In the genomic region with DNA sequence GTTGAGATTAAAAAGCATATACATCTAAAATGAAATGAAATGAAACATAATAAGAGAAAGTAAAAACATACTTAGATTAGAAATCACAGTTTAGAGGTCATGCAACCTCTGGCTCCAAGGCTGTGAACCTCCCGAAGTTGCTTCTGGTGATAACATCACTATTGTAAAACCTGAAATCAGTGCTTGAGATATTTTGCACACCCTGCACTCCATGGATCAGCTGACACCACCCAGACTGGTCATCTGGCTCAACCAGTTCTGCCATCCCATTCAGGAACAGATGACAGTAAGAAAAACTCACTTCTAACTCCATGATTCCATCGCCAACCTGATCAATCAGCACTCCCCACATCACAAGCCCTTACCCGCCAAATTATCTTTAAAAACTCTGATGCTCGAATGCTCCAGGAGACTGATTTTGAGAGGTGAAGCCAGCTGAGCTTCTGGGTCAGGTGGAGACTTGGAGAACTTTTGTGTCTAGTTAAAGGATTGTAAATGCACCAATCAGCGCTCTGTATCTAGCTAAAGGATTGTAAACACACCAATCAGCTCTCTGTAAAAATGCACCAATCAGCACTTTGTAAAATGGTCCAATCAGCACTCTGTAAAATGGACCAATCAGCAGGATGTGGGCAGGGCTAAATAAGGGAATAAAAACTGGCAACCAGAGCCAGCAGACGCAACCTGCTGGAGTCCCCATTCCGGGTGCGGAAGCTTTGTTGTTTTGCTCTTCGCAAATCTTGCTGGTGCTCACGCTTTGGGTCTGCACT, we compare ENCODE assay signal across 2 cellular contexts.
TF ChIP-seq lines count a peak whose summit lies in the region.

No MANE protein-coding gene starts in this region.

TF ChIP-seq in GM23338, 12 proteins besides CTCF, POLR2A, EP300 and RAD21:
- TF ChIP-seq ZNF331 (CRISPR knock-in tag; IDR thresholded peaks at IDR 0.05; ENCODE audit: low read depth) (no peak), NANOG (IDR thresholded peaks at IDR 0.05; ENCODE audit: borderline replicate concordance) (no peak), CREB1 (CRISPR knock-in tag; IDR thresholded peaks at IDR 0.05; ENCODE audit: low read depth) (no peak)
- TF ChIP-seq, protein P1, sequence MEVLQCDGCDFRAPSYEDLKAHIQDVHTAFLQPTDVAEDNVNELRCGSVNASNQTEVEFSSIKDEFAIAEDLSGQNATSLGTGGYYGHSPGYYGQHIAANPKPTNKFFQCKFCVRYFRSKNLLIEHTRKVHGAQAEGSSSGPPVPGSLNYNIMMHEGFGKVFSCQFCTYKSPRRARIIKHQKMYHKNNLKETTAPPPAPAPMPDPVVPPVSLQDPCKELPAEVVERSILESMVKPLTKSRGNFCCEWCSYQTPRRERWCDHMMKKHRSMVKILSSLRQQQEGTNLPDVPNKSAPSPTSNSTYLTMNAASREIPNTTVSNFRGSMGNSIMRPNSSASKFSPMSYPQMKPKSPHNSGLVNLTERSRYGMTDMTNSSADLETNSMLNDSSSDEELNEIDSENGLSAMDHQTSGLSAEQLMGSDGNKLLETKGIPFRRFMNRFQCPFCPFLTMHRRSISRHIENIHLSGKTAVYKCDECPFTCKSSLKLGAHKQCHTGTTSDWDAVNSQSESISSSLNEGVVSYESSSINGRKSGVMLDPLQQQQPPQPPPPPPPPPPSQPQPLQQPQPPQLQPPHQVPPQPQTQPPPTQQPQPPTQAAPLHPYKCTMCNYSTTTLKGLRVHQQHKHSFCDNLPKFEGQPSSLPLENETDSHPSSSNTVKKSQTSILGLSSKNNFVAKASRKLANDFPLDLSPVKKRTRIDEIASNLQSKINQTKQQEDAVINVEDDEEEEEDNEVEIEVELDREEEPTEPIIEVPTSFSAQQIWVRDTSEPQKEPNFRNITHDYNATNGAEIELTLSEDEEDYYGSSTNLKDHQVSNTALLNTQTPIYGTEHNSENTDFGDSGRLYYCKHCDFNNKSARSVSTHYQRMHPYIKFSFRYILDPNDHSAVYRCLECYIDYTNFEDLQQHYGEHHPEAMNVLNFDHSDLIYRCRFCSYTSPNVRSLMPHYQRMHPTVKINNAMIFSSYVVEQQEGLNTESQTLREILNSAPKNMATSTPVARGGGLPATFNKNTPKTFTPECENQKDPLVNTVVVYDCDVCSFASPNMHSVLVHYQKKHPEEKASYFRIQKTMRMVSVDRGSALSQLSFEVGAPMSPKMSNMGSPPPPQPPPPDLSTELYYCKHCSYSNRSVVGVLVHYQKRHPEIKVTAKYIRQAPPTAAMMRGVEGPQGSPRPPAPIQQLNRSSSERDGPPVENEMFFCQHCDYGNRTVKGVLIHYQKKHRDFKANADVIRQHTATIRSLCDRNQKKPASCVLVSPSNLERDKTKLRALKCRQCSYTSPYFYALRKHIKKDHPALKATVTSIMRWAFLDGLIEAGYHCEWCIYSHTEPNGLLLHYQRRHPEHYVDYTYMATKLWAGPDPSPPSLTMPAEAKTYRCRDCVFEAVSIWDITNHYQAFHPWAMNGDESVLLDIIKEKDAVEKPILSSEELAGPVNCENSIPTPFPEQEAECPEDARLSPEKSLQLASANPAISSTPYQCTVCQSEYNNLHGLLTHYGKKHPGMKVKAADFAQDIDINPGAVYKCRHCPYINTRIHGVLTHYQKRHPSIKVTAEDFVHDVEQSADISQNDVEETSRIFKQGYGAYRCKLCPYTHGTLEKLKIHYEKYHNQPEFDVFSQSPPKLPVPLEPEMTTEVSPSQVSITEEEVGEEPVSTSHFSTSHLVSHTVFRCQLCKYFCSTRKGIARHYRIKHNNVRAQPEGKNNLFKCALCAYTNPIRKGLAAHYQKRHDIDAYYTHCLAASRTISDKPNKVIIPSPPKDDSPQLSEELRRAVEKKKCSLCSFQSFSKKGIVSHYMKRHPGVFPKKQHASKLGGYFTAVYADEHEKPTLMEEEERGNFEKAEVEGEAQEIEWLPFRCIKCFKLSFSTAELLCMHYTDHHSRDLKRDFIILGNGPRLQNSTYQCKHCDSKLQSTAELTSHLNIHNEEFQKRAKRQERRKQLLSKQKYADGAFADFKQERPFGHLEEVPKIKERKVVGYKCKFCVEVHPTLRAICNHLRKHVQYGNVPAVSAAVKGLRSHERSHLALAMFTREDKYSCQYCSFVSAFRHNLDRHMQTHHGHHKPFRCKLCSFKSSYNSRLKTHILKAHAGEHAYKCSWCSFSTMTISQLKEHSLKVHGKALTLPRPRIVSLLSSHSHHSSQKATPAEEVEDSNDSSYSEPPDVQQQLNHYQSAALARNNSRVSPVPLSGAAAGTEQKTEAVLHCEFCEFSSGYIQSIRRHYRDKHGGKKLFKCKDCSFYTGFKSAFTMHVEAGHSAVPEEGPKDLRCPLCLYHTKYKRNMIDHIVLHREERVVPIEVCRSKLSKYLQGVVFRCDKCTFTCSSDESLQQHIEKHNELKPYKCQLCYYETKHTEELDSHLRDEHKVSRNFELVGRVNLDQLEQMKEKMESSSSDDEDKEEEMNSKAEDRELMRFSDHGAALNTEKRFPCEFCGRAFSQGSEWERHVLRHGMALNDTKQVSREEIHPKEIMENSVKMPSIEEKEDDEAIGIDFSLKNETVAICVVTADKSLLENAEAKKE (CRISPR knock-in tag; IDR thresholded peaks at IDR 0.05) = no peak
TF ChIP-seq in GM23338: peak in this region for 0.

TF ChIP-seq in K562, 482 proteins besides CTCF, POLR2A, EP300 and RAD21:
- TF ChIP-seq MAFK (IDR thresholded peaks at IDR 0.05; ENCODE audit: low read length) (0 out of 2 replicates have a peak, but pooled peaks have one; percentile 35), ESRRA (IDR thresholded peaks at IDR 0.05; ENCODE audit: borderline replicate concordance, low read depth) (no peak), MAFF (IDR thresholded peaks at IDR 0.05; ENCODE audit: low read length) (peak; percentile 31; the same call in 1 of the 2 replicates), ZNF316 (IDR thresholded peaks at IDR 0.05) (peak; percentile 29; the same call in 1 of the 2 replicates)
- TF ChIP-seq, protein P2, sequence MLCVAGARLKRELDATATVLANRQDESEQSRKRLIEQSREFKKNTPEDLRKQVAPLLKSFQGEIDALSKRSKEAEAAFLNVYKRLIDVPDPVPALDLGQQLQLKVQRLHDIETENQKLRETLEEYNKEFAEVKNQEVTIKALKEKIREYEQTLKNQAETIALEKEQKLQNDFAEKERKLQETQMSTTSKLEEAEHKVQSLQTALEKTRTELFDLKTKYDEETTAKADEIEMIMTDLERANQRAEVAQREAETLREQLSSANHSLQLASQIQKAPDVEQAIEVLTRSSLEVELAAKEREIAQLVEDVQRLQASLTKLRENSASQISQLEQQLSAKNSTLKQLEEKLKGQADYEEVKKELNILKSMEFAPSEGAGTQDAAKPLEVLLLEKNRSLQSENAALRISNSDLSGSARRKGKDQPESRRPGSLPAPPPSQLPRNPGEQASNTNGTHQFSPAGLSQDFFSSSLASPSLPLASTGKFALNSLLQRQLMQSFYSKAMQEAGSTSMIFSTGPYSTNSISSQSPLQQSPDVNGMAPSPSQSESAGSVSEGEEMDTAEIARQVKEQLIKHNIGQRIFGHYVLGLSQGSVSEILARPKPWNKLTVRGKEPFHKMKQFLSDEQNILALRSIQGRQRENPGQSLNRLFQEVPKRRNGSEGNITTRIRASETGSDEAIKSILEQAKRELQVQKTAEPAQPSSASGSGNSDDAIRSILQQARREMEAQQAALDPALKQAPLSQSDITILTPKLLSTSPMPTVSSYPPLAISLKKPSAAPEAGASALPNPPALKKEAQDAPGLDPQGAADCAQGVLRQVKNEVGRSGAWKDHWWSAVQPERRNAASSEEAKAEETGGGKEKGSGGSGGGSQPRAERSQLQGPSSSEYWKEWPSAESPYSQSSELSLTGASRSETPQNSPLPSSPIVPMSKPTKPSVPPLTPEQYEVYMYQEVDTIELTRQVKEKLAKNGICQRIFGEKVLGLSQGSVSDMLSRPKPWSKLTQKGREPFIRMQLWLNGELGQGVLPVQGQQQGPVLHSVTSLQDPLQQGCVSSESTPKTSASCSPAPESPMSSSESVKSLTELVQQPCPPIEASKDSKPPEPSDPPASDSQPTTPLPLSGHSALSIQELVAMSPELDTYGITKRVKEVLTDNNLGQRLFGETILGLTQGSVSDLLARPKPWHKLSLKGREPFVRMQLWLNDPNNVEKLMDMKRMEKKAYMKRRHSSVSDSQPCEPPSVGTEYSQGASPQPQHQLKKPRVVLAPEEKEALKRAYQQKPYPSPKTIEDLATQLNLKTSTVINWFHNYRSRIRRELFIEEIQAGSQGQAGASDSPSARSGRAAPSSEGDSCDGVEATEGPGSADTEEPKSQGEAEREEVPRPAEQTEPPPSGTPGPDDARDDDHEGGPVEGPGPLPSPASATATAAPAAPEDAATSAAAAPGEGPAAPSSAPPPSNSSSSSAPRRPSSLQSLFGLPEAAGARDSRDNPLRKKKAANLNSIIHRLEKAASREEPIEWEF (CRISPR knock-in tag; IDR thresholded peaks at IDR 0.05) = no peak
- TF ChIP-seq, protein P3, sequence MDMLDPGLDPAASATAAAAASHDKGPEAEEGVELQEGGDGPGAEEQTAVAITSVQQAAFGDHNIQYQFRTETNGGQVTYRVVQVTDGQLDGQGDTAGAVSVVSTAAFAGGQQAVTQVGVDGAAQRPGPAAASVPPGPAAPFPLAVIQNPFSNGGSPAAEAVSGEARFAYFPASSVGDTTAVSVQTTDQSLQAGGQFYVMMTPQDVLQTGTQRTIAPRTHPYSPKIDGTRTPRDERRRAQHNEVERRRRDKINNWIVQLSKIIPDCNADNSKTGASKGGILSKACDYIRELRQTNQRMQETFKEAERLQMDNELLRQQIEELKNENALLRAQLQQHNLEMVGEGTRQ (CRISPR knock-in tag; IDR thresholded peaks at IDR 0.05) = no peak
TF ChIP-seq in K562: peak in this region for 3.
